Comparison of ENCODE assay signal across 1 cellular context in genomic region chr20:46650575-46651090, GRCh38.
TF ChIP-seq lines count a peak whose summit lies in the region.

No MANE protein-coding gene starts in this region.

TF ChIP-seq in HepG2, 621 proteins besides CTCF, POLR2A, EP300 and RAD21 (continued from another document and continues in another):
- TF ChIP-seq THAP9 (CRISPR knock-in tag; IDR thresholded peaks at IDR 0.05; ENCODE audit: borderline replicate concordance) (no peak), SPEN (CRISPR knock-in tag; IDR thresholded peaks at IDR 0.05; ENCODE audit: low read depth) (no peak), ZNF121 (CRISPR knock-in tag; IDR thresholded peaks at IDR 0.05) (peak; percentile 98), RAD51 (IDR thresholded peaks at IDR 0.05; ENCODE audit: borderline replicate concordance) (no peak), ZNF607 (CRISPR knock-in tag; IDR thresholded peaks at IDR 0.05; ENCODE audit: borderline replicate concordance) (no peak), CBX2 (IDR thresholded peaks at IDR 0.05; ENCODE audit: low read depth, low read length) (no peak), CBX2 (CRISPR knock-in tag; IDR thresholded peaks at IDR 0.05; ENCODE audit: low read depth) (no peak), RFXAP (CRISPR knock-in tag; IDR thresholded peaks at IDR 0.05; ENCODE audit: borderline replicate concordance) (no peak), ZKSCAN5 (CRISPR knock-in tag; IDR thresholded peaks at IDR 0.05) (no peak), IRF9 (CRISPR knock-in tag; IDR thresholded peaks at IDR 0.05; ENCODE audit: borderline replicate concordance) (no peak), NR2F2 (IDR thresholded peaks at IDR 0.05; ENCODE audit: borderline replicate concordance, low read depth) (no peak), GATAD2A (CRISPR knock-in tag; IDR thresholded peaks at IDR 0.05) (no peak), CSRNP1 (CRISPR knock-in tag; IDR thresholded peaks at IDR 0.05) (no peak), ZNF414 (CRISPR knock-in tag; IDR thresholded peaks at IDR 0.05) (peak; percentile 73; the same call in 1 of the 2 replicates), NFAT5 (CRISPR knock-in tag; IDR thresholded peaks at IDR 0.05) (no peak), ZBTB7B (CRISPR knock-in tag; IDR thresholded peaks at IDR 0.05) (no peak), RCOR2 (CRISPR knock-in tag; IDR thresholded peaks at IDR 0.05) (peak; percentile 43; the same call in 1 of the 2 replicates), KAT2B (IDR thresholded peaks at IDR 0.05; ENCODE audit: borderline replicate concordance, low read depth, low read length) (no peak), CBFB (CRISPR knock-in tag; IDR thresholded peaks at IDR 0.05) (no peak), HMG20B (CRISPR knock-in tag; conservative IDR thresholded peaks at IDR 0.05) (no peak), JUN (CRISPR knock-in tag; IDR thresholded peaks at IDR 0.05) (no peak), ARNTL (CRISPR knock-in tag; IDR thresholded peaks at IDR 0.05) (peak; percentile 21; the same call in 1 of the 2 replicates), CHD4 (IDR thresholded peaks at IDR 0.05; ENCODE audit: borderline replicate concordance, low read length) (peak; percentile 98), IRF2 (CRISPR knock-in tag; IDR thresholded peaks at IDR 0.05) (no peak), SIX4 (CRISPR knock-in tag; IDR thresholded peaks at IDR 0.05) (no peak), ARID3A (IDR thresholded peaks at IDR 0.05; ENCODE audit: low read depth, low read length) (no peak), HOXA9 (CRISPR knock-in tag; IDR thresholded peaks at IDR 0.05; ENCODE audit: borderline replicate concordance) (no peak), PITX1 (CRISPR knock-in tag; IDR thresholded peaks at IDR 0.05) (no peak), SETDB1 (CRISPR knock-in tag; IDR thresholded peaks at IDR 0.05; ENCODE audit: borderline replicate concordance) (no peak; the same call in 1 of the 2 replicates), ZNF264 (CRISPR knock-in tag; IDR thresholded peaks at IDR 0.05) (0 out of 2 replicates have a peak, but pooled peaks have one; percentile 1), NR0B2 (CRISPR knock-in tag; IDR thresholded peaks at IDR 0.05) (no peak), HOXD1 (CRISPR knock-in tag; IDR thresholded peaks at IDR 0.05) (no peak), ZBTB44 (CRISPR knock-in tag; IDR thresholded peaks at IDR 0.05) (no peak), GTF3A (CRISPR knock-in tag; conservative IDR thresholded peaks at IDR 0.05) (no peak), ZNF460 (CRISPR knock-in tag; IDR thresholded peaks at IDR 0.05; ENCODE audit: borderline replicate concordance) (no peak), REL (CRISPR knock-in tag; conservative IDR thresholded peaks at IDR 0.05) (no peak), ZNF652 (CRISPR knock-in tag; IDR thresholded peaks at IDR 0.05; ENCODE audit: borderline replicate concordance, low read depth) (no peak)
- TF ChIP-seq, protein P1, sequence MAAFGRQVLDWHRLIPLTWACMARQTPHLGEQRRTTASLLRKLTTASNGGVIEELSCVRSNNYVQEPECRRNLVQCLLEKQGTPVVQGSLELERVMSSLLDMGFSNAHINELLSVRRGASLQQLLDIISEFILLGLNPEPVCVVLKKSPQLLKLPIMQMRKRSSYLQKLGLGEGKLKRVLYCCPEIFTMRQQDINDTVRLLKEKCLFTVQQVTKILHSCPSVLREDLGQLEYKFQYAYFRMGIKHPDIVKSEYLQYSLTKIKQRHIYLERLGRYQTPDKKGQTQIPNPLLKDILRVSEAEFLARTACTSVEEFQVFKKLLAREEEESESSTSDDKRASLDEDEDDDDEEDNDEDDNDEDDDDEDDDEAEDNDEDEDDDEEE (CRISPR knock-in tag; IDR thresholded peaks at IDR 0.05), result no peak
- TF ChIP-seq, protein P2, sequence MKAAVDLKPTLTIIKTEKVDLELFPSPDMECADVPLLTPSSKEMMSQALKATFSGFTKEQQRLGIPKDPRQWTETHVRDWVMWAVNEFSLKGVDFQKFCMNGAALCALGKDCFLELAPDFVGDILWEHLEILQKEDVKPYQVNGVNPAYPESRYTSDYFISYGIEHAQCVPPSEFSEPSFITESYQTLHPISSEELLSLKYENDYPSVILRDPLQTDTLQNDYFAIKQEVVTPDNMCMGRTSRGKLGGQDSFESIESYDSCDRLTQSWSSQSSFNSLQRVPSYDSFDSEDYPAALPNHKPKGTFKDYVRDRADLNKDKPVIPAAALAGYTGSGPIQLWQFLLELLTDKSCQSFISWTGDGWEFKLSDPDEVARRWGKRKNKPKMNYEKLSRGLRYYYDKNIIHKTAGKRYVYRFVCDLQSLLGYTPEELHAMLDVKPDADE (CRISPR knock-in tag; IDR thresholded peaks at IDR 0.05), result peak; percentile 20; the same call in 1 of the 2 replicates
- TF ChIP-seq, protein P3, sequence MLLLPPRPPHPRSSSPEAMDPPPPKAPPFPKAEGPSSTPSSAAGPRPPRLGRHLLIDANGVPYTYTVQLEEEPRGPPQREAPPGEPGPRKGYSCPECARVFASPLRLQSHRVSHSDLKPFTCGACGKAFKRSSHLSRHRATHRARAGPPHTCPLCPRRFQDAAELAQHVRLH (CRISPR knock-in tag; IDR thresholded peaks at IDR 0.05; ENCODE audit: borderline replicate concordance, low read depth), result 0 out of 2 replicates have a peak, but pooled peaks have one; percentile 16
- TF ChIP-seq, protein P4, sequence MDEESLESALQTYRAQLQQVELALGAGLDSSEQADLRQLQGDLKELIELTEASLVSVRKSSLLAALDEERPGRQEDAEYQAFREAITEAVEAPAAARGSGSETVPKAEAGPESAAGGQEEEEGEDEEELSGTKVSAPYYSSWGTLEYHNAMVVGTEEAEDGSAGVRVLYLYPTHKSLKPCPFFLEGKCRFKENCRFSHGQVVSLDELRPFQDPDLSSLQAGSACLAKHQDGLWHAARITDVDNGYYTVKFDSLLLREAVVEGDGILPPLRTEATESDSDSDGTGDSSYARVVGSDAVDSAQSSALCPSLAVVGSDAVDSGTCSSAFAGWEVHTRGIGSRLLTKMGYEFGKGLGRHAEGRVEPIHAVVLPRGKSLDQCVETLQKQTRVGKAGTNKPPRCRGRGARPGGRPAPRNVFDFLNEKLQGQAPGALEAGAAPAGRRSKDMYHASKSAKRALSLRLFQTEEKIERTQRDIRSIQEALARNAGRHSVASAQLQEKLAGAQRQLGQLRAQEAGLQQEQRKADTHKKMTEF (CRISPR knock-in tag; IDR thresholded peaks at IDR 0.05), result no peak
